Comparison of ENCODE assay signal across 1 cellular context in the genomic region with DNA sequence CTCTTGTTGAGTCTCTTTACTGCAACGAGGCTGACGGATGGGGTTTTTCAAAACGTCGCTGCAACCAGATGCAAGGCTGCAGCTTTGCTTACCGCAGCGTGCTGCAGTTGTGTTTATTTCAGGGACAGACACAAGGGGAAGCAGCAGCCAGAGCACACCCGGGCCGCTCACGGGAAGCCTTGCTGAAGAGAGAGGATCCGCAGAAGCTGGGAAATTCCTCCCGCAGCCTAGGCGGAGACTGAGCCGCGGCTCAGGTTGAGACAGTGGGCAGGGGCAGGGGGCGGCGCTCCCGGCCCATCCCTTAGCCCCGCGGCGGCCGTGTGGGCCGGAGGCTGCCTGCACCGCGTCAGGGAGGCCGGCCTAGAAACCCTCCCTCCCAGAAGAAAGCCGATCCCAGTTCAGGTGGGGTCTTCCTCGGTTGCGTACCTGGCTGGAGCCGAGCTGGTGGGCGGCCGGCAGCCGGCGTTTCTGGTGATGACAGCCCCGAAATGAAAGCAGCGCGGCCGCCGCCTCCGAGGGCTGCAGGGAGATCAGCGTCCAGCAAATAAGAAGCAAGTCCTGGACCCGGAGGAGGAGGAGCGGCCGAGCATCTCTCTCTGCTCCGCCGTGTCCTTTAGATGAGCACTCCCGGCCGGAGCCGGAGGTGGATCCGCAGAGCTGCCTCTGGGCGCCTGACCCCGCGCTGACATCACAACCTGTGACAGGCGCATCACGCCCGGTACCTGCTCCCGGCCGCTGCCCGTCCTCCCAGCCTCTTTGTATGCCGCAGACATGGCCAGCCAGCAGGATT.
A peak's percentile ranks its signal among the peaks of the same experiment; 100 is the strongest.
TF ChIP-seq lines count a peak whose summit lies in the region.

A gene (plus strand): TSS at position 750 of the 790 bp plus-strand sequence. CDS start 22 bp downstream, at position 772.

TF ChIP-seq in HepG2, 621 proteins besides CTCF, POLR2A, EP300 and RAD21 (continued from another document and continues in another):
- TF ChIP-seq, protein P1, sequence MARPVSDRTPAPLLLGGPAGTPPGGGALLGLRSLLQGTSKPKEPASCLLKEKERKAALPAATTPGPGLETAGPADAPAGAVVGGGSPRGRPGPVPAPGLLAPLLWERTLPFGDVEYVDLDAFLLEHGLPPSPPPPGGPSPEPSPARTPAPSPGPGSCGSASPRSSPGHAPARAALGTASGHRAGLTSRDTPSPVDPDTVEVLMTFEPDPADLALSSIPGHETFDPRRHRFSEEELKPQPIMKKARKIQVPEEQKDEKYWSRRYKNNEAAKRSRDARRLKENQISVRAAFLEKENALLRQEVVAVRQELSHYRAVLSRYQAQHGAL (CRISPR knock-in tag; IDR thresholded peaks at IDR 0.05; ENCODE audit: not compliant biosample characterization): no peak
- TF ChIP-seq, protein P2, sequence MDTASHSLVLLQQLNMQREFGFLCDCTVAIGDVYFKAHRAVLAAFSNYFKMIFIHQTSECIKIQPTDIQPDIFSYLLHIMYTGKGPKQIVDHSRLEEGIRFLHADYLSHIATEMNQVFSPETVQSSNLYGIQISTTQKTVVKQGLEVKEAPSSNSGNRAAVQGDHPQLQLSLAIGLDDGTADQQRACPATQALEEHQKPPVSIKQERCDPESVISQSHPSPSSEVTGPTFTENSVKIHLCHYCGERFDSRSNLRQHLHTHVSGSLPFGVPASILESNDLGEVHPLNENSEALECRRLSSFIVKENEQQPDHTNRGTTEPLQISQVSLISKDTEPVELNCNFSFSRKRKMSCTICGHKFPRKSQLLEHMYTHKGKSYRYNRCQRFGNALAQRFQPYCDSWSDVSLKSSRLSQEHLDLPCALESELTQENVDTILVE (CRISPR knock-in tag; IDR thresholded peaks at IDR 0.05): no peak; the same call in 1 of the 2 replicates
- TF ChIP-seq, protein P3, sequence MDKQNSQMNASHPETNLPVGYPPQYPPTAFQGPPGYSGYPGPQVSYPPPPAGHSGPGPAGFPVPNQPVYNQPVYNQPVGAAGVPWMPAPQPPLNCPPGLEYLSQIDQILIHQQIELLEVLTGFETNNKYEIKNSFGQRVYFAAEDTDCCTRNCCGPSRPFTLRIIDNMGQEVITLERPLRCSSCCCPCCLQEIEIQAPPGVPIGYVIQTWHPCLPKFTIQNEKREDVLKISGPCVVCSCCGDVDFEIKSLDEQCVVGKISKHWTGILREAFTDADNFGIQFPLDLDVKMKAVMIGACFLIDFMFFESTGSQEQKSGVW (CRISPR knock-in tag; IDR thresholded peaks at IDR 0.05; ENCODE audit: borderline replicate concordance): no peak
- TF ChIP-seq, protein P4, sequence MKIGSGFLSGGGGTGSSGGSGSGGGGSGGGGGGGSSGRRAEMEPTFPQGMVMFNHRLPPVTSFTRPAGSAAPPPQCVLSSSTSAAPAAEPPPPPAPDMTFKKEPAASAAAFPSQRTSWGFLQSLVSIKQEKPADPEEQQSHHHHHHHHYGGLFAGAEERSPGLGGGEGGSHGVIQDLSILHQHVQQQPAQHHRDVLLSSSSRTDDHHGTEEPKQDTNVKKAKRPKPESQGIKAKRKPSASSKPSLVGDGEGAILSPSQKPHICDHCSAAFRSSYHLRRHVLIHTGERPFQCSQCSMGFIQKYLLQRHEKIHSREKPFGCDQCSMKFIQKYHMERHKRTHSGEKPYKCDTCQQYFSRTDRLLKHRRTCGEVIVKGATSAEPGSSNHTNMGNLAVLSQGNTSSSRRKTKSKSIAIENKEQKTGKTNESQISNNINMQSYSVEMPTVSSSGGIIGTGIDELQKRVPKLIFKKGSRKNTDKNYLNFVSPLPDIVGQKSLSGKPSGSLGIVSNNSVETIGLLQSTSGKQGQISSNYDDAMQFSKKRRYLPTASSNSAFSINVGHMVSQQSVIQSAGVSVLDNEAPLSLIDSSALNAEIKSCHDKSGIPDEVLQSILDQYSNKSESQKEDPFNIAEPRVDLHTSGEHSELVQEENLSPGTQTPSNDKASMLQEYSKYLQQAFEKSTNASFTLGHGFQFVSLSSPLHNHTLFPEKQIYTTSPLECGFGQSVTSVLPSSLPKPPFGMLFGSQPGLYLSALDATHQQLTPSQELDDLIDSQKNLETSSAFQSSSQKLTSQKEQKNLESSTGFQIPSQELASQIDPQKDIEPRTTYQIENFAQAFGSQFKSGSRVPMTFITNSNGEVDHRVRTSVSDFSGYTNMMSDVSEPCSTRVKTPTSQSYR (CRISPR knock-in tag; IDR thresholded peaks at IDR 0.05; ENCODE audit: borderline replicate concordance): peak; percentile 20; the same call in 1 of the 2 replicates
- TF ChIP-seq ZNF83 (CRISPR knock-in tag; IDR thresholded peaks at IDR 0.05; ENCODE audit: borderline replicate concordance) (no peak), NR1H2 (CRISPR knock-in tag; IDR thresholded peaks at IDR 0.05; ENCODE audit: borderline replicate concordance, low read depth) (no peak), PTBP1 (IDR thresholded peaks at IDR 0.05; ENCODE audit: low read depth, low read length, poor library complexity, severe bottlenecking) (no peak), ZNF101 (CRISPR knock-in tag; IDR thresholded peaks at IDR 0.05; ENCODE audit: borderline replicate concordance, low read depth) (no peak), FOXJ3 (CRISPR knock-in tag; IDR thresholded peaks at IDR 0.05; ENCODE audit: borderline replicate concordance) (peak; percentile 24; the same call in 1 of the 2 replicates), NFE2L2 (IDR thresholded peaks at IDR 0.05; ENCODE audit: low read length) (no peak), ZNF251 (CRISPR knock-in tag; IDR thresholded peaks at IDR 0.05) (no peak), ZFP90 (CRISPR knock-in tag; IDR thresholded peaks at IDR 0.05; ENCODE audit: borderline replicate concordance) (no peak), ZNF441 (CRISPR knock-in tag; IDR thresholded peaks at IDR 0.05; ENCODE audit: borderline replicate concordance) (peak; percentile 52; the same call in 1 of the 2 replicates), NKX3-1 (CRISPR knock-in tag; IDR thresholded peaks at IDR 0.05) (no peak), ZBTB21 (CRISPR knock-in tag; IDR thresholded peaks at IDR 0.05) (peak; percentile 84), RBAK (CRISPR knock-in tag; IDR thresholded peaks at IDR 0.05) (no peak)
- TF ChIP-seq, protein P5, sequence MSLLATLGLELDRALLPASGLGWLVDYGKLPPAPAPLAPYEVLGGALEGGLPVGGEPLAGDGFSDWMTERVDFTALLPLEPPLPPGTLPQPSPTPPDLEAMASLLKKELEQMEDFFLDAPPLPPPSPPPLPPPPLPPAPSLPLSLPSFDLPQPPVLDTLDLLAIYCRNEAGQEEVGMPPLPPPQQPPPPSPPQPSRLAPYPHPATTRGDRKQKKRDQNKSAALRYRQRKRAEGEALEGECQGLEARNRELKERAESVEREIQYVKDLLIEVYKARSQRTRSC (CRISPR knock-in tag; IDR thresholded peaks at IDR 0.05; ENCODE audit: low read depth): no peak
- TF ChIP-seq, protein P6, sequence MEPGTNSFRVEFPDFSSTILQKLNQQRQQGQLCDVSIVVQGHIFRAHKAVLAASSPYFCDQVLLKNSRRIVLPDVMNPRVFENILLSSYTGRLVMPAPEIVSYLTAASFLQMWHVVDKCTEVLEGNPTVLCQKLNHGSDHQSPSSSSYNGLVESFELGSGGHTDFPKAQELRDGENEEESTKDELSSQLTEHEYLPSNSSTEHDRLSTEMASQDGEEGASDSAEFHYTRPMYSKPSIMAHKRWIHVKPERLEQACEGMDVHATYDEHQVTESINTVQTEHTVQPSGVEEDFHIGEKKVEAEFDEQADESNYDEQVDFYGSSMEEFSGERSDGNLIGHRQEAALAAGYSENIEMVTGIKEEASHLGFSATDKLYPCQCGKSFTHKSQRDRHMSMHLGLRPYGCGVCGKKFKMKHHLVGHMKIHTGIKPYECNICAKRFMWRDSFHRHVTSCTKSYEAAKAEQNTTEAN (CRISPR knock-in tag; conservative IDR thresholded peaks at IDR 0.05): 0 out of 2 replicates have a peak, but pooled peaks have one; percentile 27
- TF ChIP-seq, protein P7, sequence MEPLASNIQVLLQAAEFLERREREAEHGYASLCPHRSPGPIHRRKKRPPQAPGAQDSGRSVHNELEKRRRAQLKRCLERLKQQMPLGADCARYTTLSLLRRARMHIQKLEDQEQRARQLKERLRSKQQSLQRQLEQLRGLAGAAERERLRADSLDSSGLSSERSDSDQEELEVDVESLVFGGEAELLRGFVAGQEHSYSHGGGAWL (CRISPR knock-in tag; IDR thresholded peaks at IDR 0.05): peak; percentile 81
- TF ChIP-seq, protein P8, sequence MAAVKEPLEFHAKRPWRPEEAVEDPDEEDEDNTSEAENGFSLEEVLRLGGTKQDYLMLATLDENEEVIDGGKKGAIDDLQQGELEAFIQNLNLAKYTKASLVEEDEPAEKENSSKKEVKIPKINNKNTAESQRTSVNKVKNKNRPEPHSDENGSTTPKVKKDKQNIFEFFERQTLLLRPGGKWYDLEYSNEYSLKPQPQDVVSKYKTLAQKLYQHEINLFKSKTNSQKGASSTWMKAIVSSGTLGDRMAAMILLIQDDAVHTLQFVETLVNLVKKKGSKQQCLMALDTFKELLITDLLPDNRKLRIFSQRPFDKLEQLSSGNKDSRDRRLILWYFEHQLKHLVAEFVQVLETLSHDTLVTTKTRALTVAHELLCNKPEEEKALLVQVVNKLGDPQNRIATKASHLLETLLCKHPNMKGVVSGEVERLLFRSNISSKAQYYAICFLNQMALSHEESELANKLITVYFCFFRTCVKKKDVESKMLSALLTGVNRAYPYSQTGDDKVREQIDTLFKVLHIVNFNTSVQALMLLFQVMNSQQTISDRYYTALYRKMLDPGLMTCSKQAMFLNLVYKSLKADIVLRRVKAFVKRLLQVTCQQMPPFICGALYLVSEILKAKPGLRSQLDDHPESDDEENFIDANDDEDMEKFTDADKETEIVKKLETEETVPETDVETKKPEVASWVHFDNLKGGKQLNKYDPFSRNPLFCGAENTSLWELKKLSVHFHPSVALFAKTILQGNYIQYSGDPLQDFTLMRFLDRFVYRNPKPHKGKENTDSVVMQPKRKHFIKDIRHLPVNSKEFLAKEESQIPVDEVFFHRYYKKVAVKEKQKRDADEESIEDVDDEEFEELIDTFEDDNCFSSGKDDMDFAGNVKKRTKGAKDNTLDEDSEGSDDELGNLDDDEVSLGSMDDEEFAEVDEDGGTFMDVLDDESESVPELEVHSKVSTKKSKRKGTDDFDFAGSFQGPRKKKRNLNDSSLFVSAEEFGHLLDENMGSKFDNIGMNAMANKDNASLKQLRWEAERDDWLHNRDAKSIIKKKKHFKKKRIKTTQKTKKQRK (IDR thresholded peaks at IDR 0.05; ENCODE audit: low read length): no peak
- TF ChIP-seq, protein P9, sequence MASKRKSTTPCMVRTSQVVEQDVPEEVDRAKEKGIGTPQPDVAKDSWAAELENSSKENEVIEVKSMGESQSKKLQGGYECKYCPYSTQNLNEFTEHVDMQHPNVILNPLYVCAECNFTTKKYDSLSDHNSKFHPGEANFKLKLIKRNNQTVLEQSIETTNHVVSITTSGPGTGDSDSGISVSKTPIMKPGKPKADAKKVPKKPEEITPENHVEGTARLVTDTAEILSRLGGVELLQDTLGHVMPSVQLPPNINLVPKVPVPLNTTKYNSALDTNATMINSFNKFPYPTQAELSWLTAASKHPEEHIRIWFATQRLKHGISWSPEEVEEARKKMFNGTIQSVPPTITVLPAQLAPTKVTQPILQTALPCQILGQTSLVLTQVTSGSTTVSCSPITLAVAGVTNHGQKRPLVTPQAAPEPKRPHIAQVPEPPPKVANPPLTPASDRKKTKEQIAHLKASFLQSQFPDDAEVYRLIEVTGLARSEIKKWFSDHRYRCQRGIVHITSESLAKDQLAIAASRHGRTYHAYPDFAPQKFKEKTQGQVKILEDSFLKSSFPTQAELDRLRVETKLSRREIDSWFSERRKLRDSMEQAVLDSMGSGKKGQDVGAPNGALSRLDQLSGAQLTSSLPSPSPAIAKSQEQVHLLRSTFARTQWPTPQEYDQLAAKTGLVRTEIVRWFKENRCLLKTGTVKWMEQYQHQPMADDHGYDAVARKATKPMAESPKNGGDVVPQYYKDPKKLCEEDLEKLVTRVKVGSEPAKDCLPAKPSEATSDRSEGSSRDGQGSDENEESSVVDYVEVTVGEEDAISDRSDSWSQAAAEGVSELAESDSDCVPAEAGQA (IDR thresholded peaks at IDR 0.05; ENCODE audit: low read depth): peak; percentile 59; the same call in 1 of the 2 replicates
- TF ChIP-seq, protein P9 (CRISPR knock-in tag; IDR thresholded peaks at IDR 0.05; ENCODE audit: borderline replicate concordance): no peak
- TF ChIP-seq, protein P10, sequence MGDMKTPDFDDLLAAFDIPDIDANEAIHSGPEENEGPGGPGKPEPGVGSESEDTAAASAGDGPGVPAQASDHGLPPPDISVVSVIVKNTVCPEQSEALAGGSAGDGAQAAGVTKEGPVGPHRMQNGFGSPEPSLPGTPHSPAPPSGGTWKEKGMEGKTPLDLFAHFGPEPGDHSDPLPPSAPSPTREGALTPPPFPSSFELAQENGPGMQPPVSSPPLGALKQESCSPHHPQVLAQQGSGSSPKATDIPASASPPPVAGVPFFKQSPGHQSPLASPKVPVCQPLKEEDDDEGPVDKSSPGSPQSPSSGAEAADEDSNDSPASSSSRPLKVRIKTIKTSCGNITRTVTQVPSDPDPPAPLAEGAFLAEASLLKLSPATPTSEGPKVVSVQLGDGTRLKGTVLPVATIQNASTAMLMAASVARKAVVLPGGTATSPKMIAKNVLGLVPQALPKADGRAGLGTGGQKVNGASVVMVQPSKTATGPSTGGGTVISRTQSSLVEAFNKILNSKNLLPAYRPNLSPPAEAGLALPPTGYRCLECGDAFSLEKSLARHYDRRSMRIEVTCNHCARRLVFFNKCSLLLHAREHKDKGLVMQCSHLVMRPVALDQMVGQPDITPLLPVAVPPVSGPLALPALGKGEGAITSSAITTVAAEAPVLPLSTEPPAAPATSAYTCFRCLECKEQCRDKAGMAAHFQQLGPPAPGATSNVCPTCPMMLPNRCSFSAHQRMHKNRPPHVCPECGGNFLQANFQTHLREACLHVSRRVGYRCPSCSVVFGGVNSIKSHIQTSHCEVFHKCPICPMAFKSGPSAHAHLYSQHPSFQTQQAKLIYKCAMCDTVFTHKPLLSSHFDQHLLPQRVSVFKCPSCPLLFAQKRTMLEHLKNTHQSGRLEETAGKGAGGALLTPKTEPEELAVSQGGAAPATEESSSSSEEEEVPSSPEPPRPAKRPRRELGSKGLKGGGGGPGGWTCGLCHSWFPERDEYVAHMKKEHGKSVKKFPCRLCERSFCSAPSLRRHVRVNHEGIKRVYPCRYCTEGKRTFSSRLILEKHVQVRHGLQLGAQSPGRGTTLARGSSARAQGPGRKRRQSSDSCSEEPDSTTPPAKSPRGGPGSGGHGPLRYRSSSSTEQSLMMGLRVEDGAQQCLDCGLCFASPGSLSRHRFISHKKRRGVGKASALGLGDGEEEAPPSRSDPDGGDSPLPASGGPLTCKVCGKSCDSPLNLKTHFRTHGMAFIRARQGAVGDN (CRISPR knock-in tag; IDR thresholded peaks at IDR 0.05): peak; percentile 95
